Comparison of ENCODE assay signal across 10 cellular contexts in genomic region chr10:33332183-33333031, GRCh38. TPM values are rescaled to one million over a fixed set of nuclear protein-coding genes. Genes with fewer than 3 reads are reported as not detected.
A peak's percentile ranks its signal among the peaks of the same experiment; 100 is the strongest.
DNase-seq lines count a peak whose midpoint lies in the region; ATAC-seq and TF ChIP-seq lines count a peak whose summit lies in the region.
"Had no signal": no experiment of that assay in that cellular context is flagged by ENCODE, and none has a peak within 500 bp of the region (broad histone marks: within the 10 kb centered on the region; RNA-seq: fewer than 3 reads in every experiment).

No MANE protein-coding gene starts in this region.

- in situ Hi-C loops in transverse colon (cut with MboI; ENCODE audit: low pct_ligation_motif_present in 1 of 4, low pct_unique_long_range_greater_than_20kb in 1 of 4, low sequenced_read_pairs in 3 of 4): loop anchor here in 3 of 4 donors (25.0 kb wide), 1 partner anchor 1305 kb away; no protein-coding TSS in a partner anchor

- peak overlapping the region; percentile 28 for H3K4me3 ChIP-seq in lung
- H3K4me3 ChIP-seq in transverse colon: peak overlapping the region in 3 of 4 donors; percentile 4 to 60 (median 51)
- no peak overlapping the region for H3K4me3 ChIP-seq in naive thymus-derived CD4-positive, alpha-beta T cell (ENCODE audit: low read length)

- no peak for ATAC-seq in lung (ENCODE audit: insufficient read depth, low FRiP score)
- no peak for ATAC-seq in naive thymus-derived CD4-positive, alpha-beta T cell

- TF ChIP-seq EP300 in transverse colon (IDR thresholded peaks at IDR 0.05; ENCODE audit: low read depth): no peak

- H3K9me3 ChIP-seq in lung (ENCODE audit: control insufficient read depth in 2 of 2, insufficient read depth in 1 of 2, low read length in 1 of 2) (no peaks in the 10 kb centered on the region), transverse colon (no peaks in the 10 kb centered on the region)
- H3K9me3 ChIP-seq in naive thymus-derived CD4-positive, alpha-beta T cell (ENCODE audit: control insufficient read depth in 2 of 3, low read length in 3 of 3): no peaks in the 10 kb centered on the region

- no peaks in the 10 kb centered on the region for H3K36me3 Mint-ChIP-seq in naive thymus-derived CD4-positive, alpha-beta T cell

- peaks cover 10 to 39% (median 27%) of the 10 kb centered on the region in 7 donors for H3K4me1 Mint-ChIP-seq in naive thymus-derived CD4-positive, alpha-beta T cell

- DNase-seq in DMS 273 (lab: John Stamatoyannopoulos, UW; ENCODE audit: unreplicated experiment): peak; percentile 5
- no peak for DNase-seq in DMS 273 treated with DMSO at 0.1 percent for 48 hours (lab: John Stamatoyannopoulos, UW)
- DNase-seq in dermis blood vessel endothelial cell: peak; percentile 39
- no peak for DNase-seq in lung (ENCODE audit: low spot score)
- DNase-seq in transverse colon: no peak
- no peak for DNase-seq in stimulated activated CD4-positive, alpha-beta T cell treated with anti-CD3 and anti-CD28 coated beads, Interleukin-12 subunit alpha, Interleukin-12 subunit beta, amount 100 ng/mL, for 4 hours
- no peak for DNase-seq in midbrain (lab: John Stamatoyannopoulos, UW)
- DNase-seq in naive thymus-derived CD4-positive, alpha-beta T cell: no peak
- DNase-seq: 8988T; activated naive CD4-positive, alpha-beta T cell treated with anti-CD3 and anti-CD28 coated beads for 36 hours had no signal

- no peak overlapping the region for H3K27ac Mint-ChIP-seq in naive thymus-derived CD4-positive, alpha-beta T cell
- H3K27ac Mint-ChIP-seq: activated naive CD4-positive, alpha-beta T cell treated with anti-CD3 and anti-CD28 coated beads for 36 hours had no signal

- intact Hi-C loops in transverse colon (cut with DNase I; ENCODE audit: low total_unique reads): no loop called here
- intact Hi-C loops in naive thymus-derived CD4-positive, alpha-beta T cell (cut with micrococcal nuclease): loop anchor here in 1 of 2 donors (5.0 kb wide), 1 partner anchor 85 kb away; no protein-coding TSS in a partner anchor

- H3K27me3 ChIP-seq in lung (ENCODE audit: control insufficient read depth, insufficient read depth) (no peaks in the 10 kb centered on the region), transverse colon (no peaks in the 10 kb centered on the region)
- H3K27me3 ChIP-seq in naive thymus-derived CD4-positive, alpha-beta T cell (ENCODE audit: control insufficient read depth in 2 of 2, insufficient read depth in 2 of 2, low read length in 2 of 2): peaks cover 18 to 21% of the 10 kb centered on the region in 2 donors

- H3K36me3 ChIP-seq in lung (ENCODE audit: control insufficient read depth in 2 of 2, insufficient read depth in 2 of 2, low read length in 2 of 2) (peaks cover 1 to 4% of the 10 kb centered on the region in 2 donors), transverse colon (no peaks in the 10 kb centered on the region)
- no peaks in the 10 kb centered on the region for H3K36me3 ChIP-seq in naive thymus-derived CD4-positive, alpha-beta T cell (ENCODE audit: control insufficient read depth in 2 of 3, insufficient read depth in 3 of 3, low read length in 3 of 3)

- CTCF ChIA-PET in naive thymus-derived CD4-positive, alpha-beta T cell (lab: Charles Lee): interaction anchor here (0.7 to 1.7 kb wide), 7 partner anchors 9 to 139 kb away, joined by 3 to 5 read pairs (median 4); no protein-coding TSS in a partner anchor

- no peak for TF ChIP-seq POLR2A in transverse colon (IDR thresholded peaks at IDR 0.05)

- POLR2A ChIA-PET in naive thymus-derived CD4-positive, alpha-beta T cell (lab: Charles Lee): interaction anchor here (1.1 to 1.3 kb wide), 2 partner anchors 9 to 21 kb away, joined by 3 read pairs; no protein-coding TSS in a partner anchor

- peak overlapping the region in 1 of 10 donors; percentile 41 for H3K4me3 Mint-ChIP-seq in naive thymus-derived CD4-positive, alpha-beta T cell
- H3K4me3 Mint-ChIP-seq: activated naive CD4-positive, alpha-beta T cell treated with anti-CD3 and anti-CD28 coated beads for 36 hours had no signal

- H3K27me3 Mint-ChIP-seq in naive thymus-derived CD4-positive, alpha-beta T cell: peaks cover 59 to 77% (median 73%) of the 10 kb centered on the region in 5 donors

- WGBS in lung, 2 donors: 39 to 50% methylated on average over 4 of the region's 4 CpGs
- WGBS in transverse colon (ENCODE audit: low coverage in 1 of 2), 2 donors: 45 to 46% methylated on average over 2 to 4 of the region's 4 CpGs

- peaks cover 0 to 3% (median 0%) of the 10 kb centered on the region in 11 donors for H3K9me3 Mint-ChIP-seq in naive thymus-derived CD4-positive, alpha-beta T cell
- H3K9me3 Mint-ChIP-seq: activated naive CD4-positive, alpha-beta T cell treated with anti-CD3 and anti-CD28 coated beads for 36 hours had no signal

- TF ChIP-seq CTCF in lung (IDR thresholded peaks at IDR 0.05; ENCODE audit: control extremely low read depth, extremely low read depth) (no peak), transverse colon (IDR thresholded peaks at IDR 0.05) (no peak)

- H3K4me1 ChIP-seq in lung (ENCODE audit: control insufficient read depth in 2 of 2, insufficient read depth in 2 of 2, low read length in 2 of 2) (peaks cover 0 to 11% of the 10 kb centered on the region in 2 donors), transverse colon (peaks cover 0 to 32% (median 20%) of the 10 kb centered on the region in 4 donors)
- H3K4me1 ChIP-seq in naive thymus-derived CD4-positive, alpha-beta T cell (ENCODE audit: control insufficient read depth in 2 of 2, insufficient read depth in 2 of 2, low read length in 2 of 2): peaks cover 8 to 12% of the 10 kb centered on the region in 2 donors

- H3K27ac ChIP-seq in lung (ENCODE audit: low read depth in 1 of 2, low read length in 1 of 2): peak overlapping the region; percentile 55 to 94
- H3K27ac ChIP-seq in transverse colon: peak overlapping the region; percentile 81 to 90 (median 86)
- no peak overlapping the region for H3K27ac ChIP-seq in naive thymus-derived CD4-positive, alpha-beta T cell (ENCODE audit: low read depth, low read length)

RNA-seq across cellular contexts. Expression of gene NRP1, which starts 2.1 kb away (rescaled TPM):
- total RNA-seq in dermis blood vessel endothelial cell (178 and 209 TPM in 2 replicates), lung (100 to 1,000 TPM in 1 of 2 donors, 10 to 100 TPM in 1; 95.8 to 188 TPM), transverse colon (10 to 100 TPM; 14.1 to 35.5 (median 19.5) TPM)
- 10 to 100 TPM; 18.5 to 47.6 TPM for polyA plus RNA-seq in lung
- 1 to 10 TPM in 4 of 5 experiments, under 1 TPM in 1; 0.72 to 4.6 (median 1.6) TPM for total RNA-seq in naive thymus-derived CD4-positive, alpha-beta T cell
- polyA plus RNA-seq in naive thymus-derived CD4-positive, alpha-beta T cell: not detected

Comparison
In these comparisons a context has a peak if more than half of its experiments do, and no peak if none do; other contexts are left out.
1. DNase-seq: peak in DMS 273 (single experiment) and dermis blood vessel endothelial cell (single experiment); none in DMS 273 treated with DMSO at 0.1 percent for 48 hours (single experiment), lung (single experiment), transverse colon (single experiment), stimulated activated CD4-positive, alpha-beta T cell treated with anti-CD3 and anti-CD28 coated beads, Interleukin-12 subunit alpha, Interleukin-12 subunit beta, amount 100 ng/mL, for 4 hours (single experiment), midbrain (single experiment) and naive thymus-derived CD4-positive, alpha-beta T cell (0 of 9).